Comparison of ENCODE assay signal across 1 cellular context in genomic region chr3:142355692-142356091, GRCh38.
TF ChIP-seq lines count a peak whose summit lies in the region.

No MANE protein-coding gene starts in this region.

TF ChIP-seq in WTC11, 78 proteins besides CTCF, POLR2A, EP300 and RAD21 (continued from another document):
- TF ChIP-seq GRHL2 (CRISPR knock-in tag; IDR thresholded peaks at IDR 0.05; ENCODE audit: insufficient replicate concordance, severe bottlenecking) (no peak), CREB1 (CRISPR knock-in tag; IDR thresholded peaks at IDR 0.05) (no peak), ESRRA (CRISPR knock-in tag; IDR thresholded peaks at IDR 0.05; ENCODE audit: borderline replicate concordance) (no peak), FOXK1 (CRISPR knock-in tag; IDR thresholded peaks at IDR 0.05) (no peak), NFATC4 (CRISPR knock-in tag; IDR thresholded peaks at IDR 0.05) (no peak), NR2C2 (CRISPR knock-in tag; IDR thresholded peaks at IDR 0.05) (no peak)
- TF ChIP-seq, protein P1, sequence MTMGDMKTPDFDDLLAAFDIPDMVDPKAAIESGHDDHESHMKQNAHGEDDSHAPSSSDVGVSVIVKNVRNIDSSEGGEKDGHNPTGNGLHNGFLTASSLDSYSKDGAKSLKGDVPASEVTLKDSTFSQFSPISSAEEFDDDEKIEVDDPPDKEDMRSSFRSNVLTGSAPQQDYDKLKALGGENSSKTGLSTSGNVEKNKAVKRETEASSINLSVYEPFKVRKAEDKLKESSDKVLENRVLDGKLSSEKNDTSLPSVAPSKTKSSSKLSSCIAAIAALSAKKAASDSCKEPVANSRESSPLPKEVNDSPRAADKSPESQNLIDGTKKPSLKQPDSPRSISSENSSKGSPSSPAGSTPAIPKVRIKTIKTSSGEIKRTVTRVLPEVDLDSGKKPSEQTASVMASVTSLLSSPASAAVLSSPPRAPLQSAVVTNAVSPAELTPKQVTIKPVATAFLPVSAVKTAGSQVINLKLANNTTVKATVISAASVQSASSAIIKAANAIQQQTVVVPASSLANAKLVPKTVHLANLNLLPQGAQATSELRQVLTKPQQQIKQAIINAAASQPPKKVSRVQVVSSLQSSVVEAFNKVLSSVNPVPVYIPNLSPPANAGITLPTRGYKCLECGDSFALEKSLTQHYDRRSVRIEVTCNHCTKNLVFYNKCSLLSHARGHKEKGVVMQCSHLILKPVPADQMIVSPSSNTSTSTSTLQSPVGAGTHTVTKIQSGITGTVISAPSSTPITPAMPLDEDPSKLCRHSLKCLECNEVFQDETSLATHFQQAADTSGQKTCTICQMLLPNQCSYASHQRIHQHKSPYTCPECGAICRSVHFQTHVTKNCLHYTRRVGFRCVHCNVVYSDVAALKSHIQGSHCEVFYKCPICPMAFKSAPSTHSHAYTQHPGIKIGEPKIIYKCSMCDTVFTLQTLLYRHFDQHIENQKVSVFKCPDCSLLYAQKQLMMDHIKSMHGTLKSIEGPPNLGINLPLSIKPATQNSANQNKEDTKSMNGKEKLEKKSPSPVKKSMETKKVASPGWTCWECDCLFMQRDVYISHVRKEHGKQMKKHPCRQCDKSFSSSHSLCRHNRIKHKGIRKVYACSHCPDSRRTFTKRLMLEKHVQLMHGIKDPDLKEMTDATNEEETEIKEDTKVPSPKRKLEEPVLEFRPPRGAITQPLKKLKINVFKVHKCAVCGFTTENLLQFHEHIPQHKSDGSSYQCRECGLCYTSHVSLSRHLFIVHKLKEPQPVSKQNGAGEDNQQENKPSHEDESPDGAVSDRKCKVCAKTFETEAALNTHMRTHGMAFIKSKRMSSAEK (CRISPR knock-in tag; IDR thresholded peaks at IDR 0.05; ENCODE audit: borderline replicate concordance) = no peak
